19 cellular contexts compared by ENCODE assay signal in the genomic region with DNA sequence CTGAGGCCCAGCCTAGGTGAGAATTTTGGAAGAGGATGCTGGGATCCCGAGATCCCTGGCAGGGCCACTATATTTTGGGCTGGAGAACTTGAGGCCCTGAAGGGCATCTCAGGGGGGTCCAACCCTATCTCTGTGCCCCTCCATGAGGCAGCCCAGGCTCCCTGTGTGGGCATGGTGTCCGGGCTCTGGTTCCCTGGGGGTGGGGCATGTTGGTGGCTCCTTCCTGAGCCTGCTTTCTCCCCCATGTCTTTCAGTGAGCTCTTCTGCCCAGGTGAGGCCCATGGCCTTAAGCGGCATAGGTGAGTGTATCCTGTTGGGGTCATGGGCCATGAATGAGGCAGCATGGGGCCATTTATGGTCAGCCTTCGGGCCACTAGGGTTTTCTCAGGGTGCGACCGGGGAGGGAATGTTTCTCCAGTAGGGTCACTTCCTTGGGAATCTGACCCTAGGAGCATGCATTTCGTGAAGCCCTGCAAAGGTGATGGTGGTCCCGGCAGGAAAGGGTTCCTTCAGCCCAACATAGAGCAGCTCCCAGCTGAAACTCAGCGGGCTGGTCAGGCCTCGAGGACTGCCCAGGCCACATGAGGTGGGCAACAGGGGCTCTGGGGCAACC.
DNase-seq lines count a peak whose midpoint lies in the region; ATAC-seq, FAIRE-seq and TF ChIP-seq lines count a peak whose summit lies in the region.
"Had no signal": no experiment of that assay in that cellular context is flagged by ENCODE, and none has a peak within 500 bp of the region (broad histone marks: within the 10 kb centered on the region; RNA-seq: fewer than 3 reads in every experiment).

No MANE protein-coding gene starts in this region.

- no peaks in the 10 kb centered on the region for H3K4me1 ChIP-seq in colonic mucosa
- H3K4me1 ChIP-seq: A549 had no signal

- no peaks in the 10 kb centered on the region for H3K27me3 ChIP-seq in colonic mucosa

- TF ChIP-seq CTCF in D721Med (IDR thresholded peaks at IDR 0.05; ENCODE audit: insufficient read depth, missing control alignments), result no peak
- TF ChIP-seq CTCF in colonic mucosa (IDR thresholded peaks at IDR 0.05), result no peak

- H3K27ac ChIP-seq in colonic mucosa, result no peak overlapping the region
- H3K27ac ChIP-seq: A549, HL-60 had no signal

- no peaks in the 10 kb centered on the region for H3K4me1 Mint-ChIP-seq in T-helper 17 cell
- H3K4me1 Mint-ChIP-seq: GM23338 had no signal

- ATAC-seq in T-helper 17 cell, result no peak
- ATAC-seq: A549, GM23338, K562 had no signal

- FAIRE-seq in D721Med (lab: Jason Lieb, UNC), result no peak
- FAIRE-seq: A549, GM19239, K562 had no signal

- H3K27me3 Mint-ChIP-seq in T-helper 17 cell, result no peaks in the 10 kb centered on the region

- H3K36me3 ChIP-seq in colonic mucosa, result no peaks in the 10 kb centered on the region

- peak; percentile 8 for DNase-seq in activated T-cell treated with anti-CD3 and anti-CD28 coated beads, Interleukin-2, amount 50 U/mL, for 1 hour
- DNase-seq in activated T-cell treated with anti-CD3 and anti-CD28 coated beads for 4 hours (no peak), D721Med (ENCODE audit: insufficient read length, low spot score) (peak; percentile 3), colonic mucosa (peak; percentile 9), posterior cingulate gyrus (peak in 6 of 10 donors; percentile 2 to 52 (median 7)), T-helper 17 cell (no peak), LoVo (ENCODE audit: low spot score) (no peak)
- no peak for DNase-seq in activated CD4-positive, alpha-beta T cell treated with anti-CD3 and anti-CD28 coated beads for 4 hours
- DNase-seq: Calu3, DMS79, NCI-H1048, NCI-H146, NCI-H226, NCI-H69 had no signal

- no peaks in the 10 kb centered on the region for H3K9me3 ChIP-seq in colonic mucosa
- H3K9me3 ChIP-seq in T-helper 17 cell (ENCODE audit: control insufficient read depth, low read length, poor library complexity, severe bottlenecking), result no peaks in the 10 kb centered on the region
- H3K9me3 ChIP-seq: A549 had no signal

- no peak overlapping the region for H3K4me3 Mint-ChIP-seq in T-helper 17 cell
- H3K4me3 Mint-ChIP-seq: GM23338 had no signal

- H3K9ac ChIP-seq in colonic mucosa (ENCODE audit: low read depth in 2 of 2, low read length in 2 of 2), result no peak overlapping the region

- intact Hi-C loops in colonic mucosa (cut with DNase I) (no loop called here), posterior cingulate gyrus (cut with DNase I) (no loop called here)

- no peaks in the 10 kb centered on the region for H3K36me3 Mint-ChIP-seq in T-helper 17 cell (ENCODE audit: low read depth)

- no peak overlapping the region for H3K4me3 ChIP-seq in colonic mucosa
- H3K4me3 ChIP-seq: A549, GM23338, K562 had no signal

- H3K27ac Mint-ChIP-seq in T-helper 17 cell, result no peak overlapping the region
- H3K27ac Mint-ChIP-seq: GM23338 had no signal

Comparison
In these comparisons a context has a peak if more than half of its experiments do, and no peak if none do; other contexts are left out.
1. DNase-seq: peak in activated T-cell treated with anti-CD3 and anti-CD28 coated beads, Interleukin-2, amount 50 U/mL, for 1 hour (single experiment), D721Med (single experiment), colonic mucosa (single experiment) and posterior cingulate gyrus (6 of 10); none in activated T-cell treated with anti-CD3 and anti-CD28 coated beads for 4 hours (single experiment), T-helper 17 cell (0 of 3), activated CD4-positive, alpha-beta T cell treated with anti-CD3 and anti-CD28 coated beads for 4 hours (0 of 2) and LoVo (single experiment).